In the genomic region with DNA sequence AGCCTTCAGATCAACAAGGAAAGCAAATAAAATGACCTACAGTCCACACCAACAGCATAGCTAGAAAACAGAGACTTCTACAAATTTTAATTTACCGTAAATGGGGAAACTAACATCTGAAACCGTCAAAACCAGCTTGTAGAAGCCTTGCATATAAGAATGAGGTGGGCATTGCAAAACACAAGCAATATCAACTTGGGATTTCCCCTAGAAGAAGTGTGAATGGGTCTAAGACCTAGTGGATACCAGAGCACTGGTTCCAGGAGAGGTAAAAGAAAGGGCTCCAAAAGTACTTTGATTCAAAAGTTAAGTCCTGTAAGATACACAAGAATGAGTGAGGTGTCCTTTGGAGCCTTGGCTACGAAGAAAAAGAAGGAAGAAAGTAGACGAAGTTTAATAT, we compare ENCODE assay signal across 14 cellular contexts. TPM values are rescaled to one million over a fixed set of nuclear protein-coding genes. Genes with fewer than 3 reads are reported as not detected.
DNase-seq lines count a peak whose midpoint lies in the region; ATAC-seq, FAIRE-seq and TF ChIP-seq lines count a peak whose summit lies in the region.
"Had no signal": no experiment of that assay in that cellular context is flagged by ENCODE, and none has a peak within 500 bp of the region (broad histone marks: within the 10 kb centered on the region; RNA-seq: fewer than 3 reads in every experiment).

No MANE protein-coding gene starts in this region.

- H3K9me3 ChIP-seq in Panc1 (ENCODE audit: control insufficient read depth, insufficient read depth, low read depth, low read length) (no peaks in the 10 kb centered on the region), mesenchymal stem cell (ENCODE audit: control insufficient read depth, low read length) (no peaks in the 10 kb centered on the region), ascending aorta (no peaks in the 10 kb centered on the region)

- no peak overlapping the region for H3K4ac ChIP-seq in mesenchymal stem cell (ENCODE audit: low read depth in 1 of 2, low read length in 2 of 2)

- H3K79me1 ChIP-seq in mesenchymal stem cell (replicated peaks; ENCODE audit: low read length, poor library complexity, severe bottlenecking): peaks cover 6% of the 10 kb centered on the region

- no peak overlapping the region for H4K91ac ChIP-seq in mesenchymal stem cell (ENCODE audit: low read length)

- no peak overlapping the region for H3K18ac ChIP-seq in mesenchymal stem cell (ENCODE audit: low read depth in 1 of 2, low read length in 2 of 2)

- no peak overlapping the region for H3K9ac ChIP-seq in mesenchymal stem cell (ENCODE audit: low read length)
- H3K9ac ChIP-seq: BLaER1 treated with 17β-estradiol and CSF1 and Interleukin-3, amounts not matched to agents 10 nM and 100 nM had no signal

- H2BK15ac ChIP-seq in mesenchymal stem cell (ENCODE audit: low read depth, poor library complexity, severe bottlenecking): no peak overlapping the region

- H3K4me3 ChIP-seq in ACC112 (ENCODE audit: low read depth, low read length) (no peak overlapping the region), Panc1 (ENCODE audit: low read depth in 2 of 2, low read length in 2 of 2) (no peak overlapping the region), mesenchymal stem cell (ENCODE audit: insufficient read depth in 1 of 2, low read depth in 1 of 2, low read length in 2 of 2) (no peak overlapping the region), ascending aorta (no peak overlapping the region)
- H3K4me3 ChIP-seq: BLaER1 treated with 17β-estradiol and CSF1 and Interleukin-3, amounts not matched to agents 10 nM and 100 nM; K562 had no signal

- H4K8ac ChIP-seq in mesenchymal stem cell (ENCODE audit: low read length): no peak overlapping the region

- FAIRE-seq in H54 (lab: Jason Lieb, UNC): peak; percentile 81
- FAIRE-seq: K562 had no signal

- no peak for TF ChIP-seq POLR2A in H54 (IDR thresholded peaks at IDR 0.05; ENCODE audit: low read depth, low read length)

- H3K27me3 ChIP-seq in ACC112 (ENCODE audit: insufficient read depth, low read length) (no peaks in the 10 kb centered on the region), Panc1 (ENCODE audit: control insufficient read depth, insufficient read depth, low read length) (no peaks in the 10 kb centered on the region), mesenchymal stem cell (ENCODE audit: control insufficient read depth in 1 of 2, insufficient read depth in 1 of 2, low read length in 2 of 2) (no peaks in the 10 kb centered on the region), ascending aorta (no peaks in the 10 kb centered on the region)
- H3K27me3 ChIP-seq: BLaER1 treated with 17β-estradiol and CSF1 and Interleukin-3, amounts not matched to agents 10 nM and 100 nM had no signal

- H2AFZ ChIP-seq in ACC112 (ENCODE audit: low read length, unreplicated experiment) (no peak overlapping the region), mesenchymal stem cell (ENCODE audit: low read depth, low read length) (no peak overlapping the region)

- no peak overlapping the region for H3K23ac ChIP-seq in mesenchymal stem cell (ENCODE audit: low read length in 2 of 2)

- CTCF ChIA-PET in Panc1 (lab: Charles Lee): interaction anchor here (0.6 kb wide), 1 partner anchor 151 kb away, joined by 12 read pairs; no protein-coding TSS in a partner anchor

- no peaks in the 10 kb centered on the region for H3K36me3 ChIP-seq in ACC112 (ENCODE audit: insufficient read depth, low read length)
- H3K36me3 ChIP-seq in Panc1 (ENCODE audit: control insufficient read depth, insufficient read depth, low read length): peaks cover 3% of the 10 kb centered on the region; the same call in 1 of the 2 replicates
- H3K36me3 ChIP-seq in mesenchymal stem cell (ENCODE audit: control insufficient read depth in 1 of 2, insufficient read depth in 2 of 2, low read depth in 1 of 2, low read length in 2 of 2): no peaks in the 10 kb centered on the region
- H3K36me3 ChIP-seq in ascending aorta: no peaks in the 10 kb centered on the region

- DNase-seq in H54 (ENCODE audit: insufficient read length, low spot score) (no peak), Panc1 (ENCODE audit: low read depth, low spot score) (no peak), mesenchymal stem cell (no peak), DMS 273 (lab: John Stamatoyannopoulos, UW; ENCODE audit: unreplicated experiment) (no peak), ascending aorta (ENCODE audit: low spot score in 2 of 2) (no peak)
- DNase-seq: H7, NCI-H1105, NCI-H1694 treated with DMSO at 0.1 percent for 48 hours, RPMI8226 had no signal

- BruUV-seq in Panc1 (replicated peaks; lab: Mats Ljungman, UMichigan): no TSS peak

- TF ChIP-seq CTCF in Panc1 (IDR thresholded peaks at IDR 0.05) (no peak), ascending aorta (IDR thresholded peaks at IDR 0.05) (no peak)

- in situ Hi-C loops in Panc1 (cut with HindIII; ENCODE audit: low pct_unique_long_range_greater_than_20kb, low sequenced_read_pairs): loop anchor here (25.0 kb wide), 1 partner anchor 137 kb away; no protein-coding TSS in a partner anchor

- H3K27ac ChIP-seq in ACC112 (ENCODE audit: low read depth, low read length) (peak overlapping the region; percentile 1; the same call in 1 of the 2 replicates), Panc1 (ENCODE audit: low read length) (peak overlapping the region; percentile 83), mesenchymal stem cell (ENCODE audit: low read length, poor library complexity, severe bottlenecking) (no peak overlapping the region), ascending aorta (no peak overlapping the region)
- H3K27ac ChIP-seq: HL-60 had no signal

- no peak overlapping the region for H3K4me2 ChIP-seq in mesenchymal stem cell (ENCODE audit: low read length, poor library complexity, severe bottlenecking)

- WGBS in mesenchymal stem cell: 93% methylated on average over 3 of the region's 4 CpGs

- no peak overlapping the region for H3K14ac ChIP-seq in mesenchymal stem cell (ENCODE audit: low read length in 2 of 2)

- H3K4me1 ChIP-seq in ACC112 (ENCODE audit: control insufficient read depth, insufficient read depth, low read length, unreplicated experiment) (peaks cover 41% of the 10 kb centered on the region), Panc1 (ENCODE audit: control insufficient read depth, insufficient read depth, low read length) (peaks cover 54% of the 10 kb centered on the region), mesenchymal stem cell (ENCODE audit: control insufficient read depth, insufficient read depth, low read depth, low read length) (peaks cover 4% of the 10 kb centered on the region), ascending aorta (peaks cover 0 to 3% of the 10 kb centered on the region in 2 donors)

- POLR2A ChIA-PET in Panc1 (lab: Charles Lee): no interaction called here

- intact Hi-C loops in Panc1 (cut with micrococcal nuclease; ENCODE audit: unreplicated experiment): loop anchor here (5.0 kb wide), 1 partner anchor 213 kb away; no protein-coding TSS in a partner anchor
- intact Hi-C loops in ascending aorta (cut with DNase I): loop anchor here (10.0 kb wide), 1 partner anchor 495 kb away; no protein-coding TSS in a partner anchor

- no peak overlapping the region for H2BK12ac ChIP-seq in mesenchymal stem cell (ENCODE audit: low read length in 2 of 2)

- no peak for ATAC-seq in Panc1
- no peak for ATAC-seq in GM21619 (IDR thresholded peaks at IDR 0.05; ENCODE audit: unreplicated experiment)
- ATAC-seq: K562 had no signal

- H2BK5ac ChIP-seq in mesenchymal stem cell (ENCODE audit: low read depth, low read length, poor library complexity, severe bottlenecking): no peak overlapping the region

- H3K79me2 ChIP-seq in ACC112 (ENCODE audit: control insufficient read depth, insufficient read depth, low read length, unreplicated experiment): peaks cover 26% of the 10 kb centered on the region

- peak overlapping the region; percentile 1 for H2AK5ac ChIP-seq in mesenchymal stem cell (ENCODE audit: low read length, severe bottlenecking)

- H2BK120ac ChIP-seq in mesenchymal stem cell (ENCODE audit: low read depth, low read length): no peak overlapping the region

RNA-seq across cellular contexts. Expression of gene RTKN2, which starts 18.7 kb away (rescaled TPM):
- 21.3 TPM for total RNA-seq in Panc1 (2021; ENCODE audit: unreplicated experiment)
- 4.0 TPM for polyA plus RNA-seq in Panc1 (2012; ENCODE audit: insufficient read length)
- 0.66 TPM for polyA plus RNA-seq in mesenchymal stem cell (2013, experiment 1 of 2)
- polyA plus RNA-seq in mesenchymal stem cell (2013, experiment 2 of 2): 0.66 TPM
- total RNA-seq in ascending aorta: not detected

Comparison
In these comparisons a context has a peak if more than half of its experiments do, and no peak if none do; other contexts are left out.
1. H3K27ac ChIP-seq: peak in ACC112 (single experiment) and Panc1 (single experiment); none in mesenchymal stem cell (single experiment) and ascending aorta (0 of 2).
2. RNA of gene RTKN2, which starts 18.7 kb away (total RNA-seq): 21.3 TPM in Panc1 (single experiment); not detected in ascending aorta (single experiment); every median in the first group is over 10 times any median in the second.